Comparison of ENCODE assay signal across 8 cellular contexts in the genomic region with DNA sequence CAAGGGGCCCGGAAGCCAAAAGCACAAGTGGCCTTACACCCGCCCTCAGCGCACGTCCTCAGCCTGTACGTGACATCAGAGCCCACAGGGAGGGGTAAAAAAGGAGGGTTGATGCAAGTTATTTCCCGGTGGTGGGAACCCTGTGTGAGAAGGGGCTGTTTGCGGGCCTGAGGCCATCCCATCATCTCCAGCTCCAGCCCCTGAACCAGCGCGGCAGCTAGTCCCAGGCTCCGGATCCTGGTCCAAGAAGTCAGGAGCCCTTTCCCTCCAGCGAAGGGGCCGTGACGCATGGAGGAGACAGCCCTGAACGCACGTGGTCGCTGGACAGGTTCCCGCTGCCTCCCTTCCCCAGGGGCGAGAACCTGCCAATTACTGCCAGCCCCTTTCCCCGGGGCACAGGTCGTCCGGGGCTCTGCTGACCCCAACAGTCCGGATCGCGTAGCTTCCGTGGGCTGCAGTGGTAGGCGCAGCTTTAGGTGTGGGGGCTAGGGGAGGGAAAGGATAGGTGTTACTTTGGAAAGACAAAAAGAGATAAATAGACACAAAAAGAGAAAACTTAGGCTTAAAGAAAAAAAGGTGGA. TPM values are rescaled to one million over a fixed set of nuclear protein-coding genes. Genes with fewer than 3 reads are reported as not detected.
DNase-seq lines count a peak whose midpoint lies in the region; ATAC-seq and TF ChIP-seq lines count a peak whose summit lies in the region.

No MANE protein-coding gene starts in this region.

- H3K27me3 ChIP-seq in A673 (replicated peaks; ENCODE audit: insufficient read depth, low read depth, low read length, poor library complexity): peaks cover 81% of the 10 kb centered on the region
- H3K27me3 ChIP-seq in neutrophil: peaks cover 66% of the 10 kb centered on the region
- H3K27me3 ChIP-seq in vagina: no peaks in the 10 kb centered on the region

- TF ChIP-seq CTCF in A673 (conservative IDR thresholded peaks at IDR 0.05; ENCODE audit: low read depth, low read length) (no peak), LNCaP clone FGC (IDR thresholded peaks at IDR 0.05; ENCODE audit: control insufficient read depth, extremely low read depth, insufficient read depth) (no peak), foreskin fibroblast (IDR thresholded peaks at IDR 0.05; ENCODE audit: low read depth, low read length) (no peak), neutrophil (IDR thresholded peaks at IDR 0.05) (no peak), vagina (IDR thresholded peaks at IDR 0.05) (no peak)

- TF ChIP-seq POLR2A in GM18505 (IDR thresholded peaks at IDR 0.05; ENCODE audit: borderline replicate concordance, extremely low read depth, insufficient read depth, insufficient read length) (no peak), vagina (IDR thresholded peaks at IDR 0.05) (no peak)

- ATAC-seq in GM18505 (IDR thresholded peaks at IDR 0.05; ENCODE audit: unreplicated experiment) (peak; percentile 37), GM18909 (IDR thresholded peaks at IDR 0.05; ENCODE audit: poor library complexity, unreplicated experiment) (no peak)

- H3K27ac ChIP-seq in A673 (ENCODE audit: low read depth, low read length, poor library complexity, severe bottlenecking) (no peak overlapping the region), neutrophil (no peak overlapping the region), vagina (no peak overlapping the region)

- H3K36me3 ChIP-seq in A673 (ENCODE audit: insufficient read depth, low read length, poor library complexity, severe bottlenecking) (no peaks in the 10 kb centered on the region), neutrophil (no peaks in the 10 kb centered on the region), vagina (no peaks in the 10 kb centered on the region)

- CTCF ChIA-PET in A673 (lab: Charles Lee): no interaction called here

- intact Hi-C loops in A673 (cut with micrococcal nuclease; ENCODE audit: unreplicated experiment): no loop called here
- intact Hi-C loops in vagina (cut with DNase I): no loop called here

- POLR2A ChIA-PET in A673 (lab: Charles Lee; ENCODE audit: low non-redundant PET): no interaction called here

- BruUV-seq in A673 (replicated peaks; lab: Mats Ljungman, UMichigan): no TSS peak

- H3K9me3 ChIP-seq in A673 (ENCODE audit: low read depth, low read length, poor library complexity, severe bottlenecking): no peaks in the 10 kb centered on the region
- H3K9me3 ChIP-seq in neutrophil: no peaks in the 10 kb centered on the region
- H3K9me3 ChIP-seq in vagina: no peaks in the 10 kb centered on the region

- H3K4me3 ChIP-seq in A673 (ENCODE audit: low read depth, low read length, poor library complexity, severe bottlenecking): peak overlapping the region; percentile 40
- H3K4me3 ChIP-seq in LNCaP clone FGC (ENCODE audit: low read depth, low read length): peak overlapping the region; percentile 48
- H3K4me3 ChIP-seq in foreskin fibroblast (ENCODE audit: low read depth in 1 of 2, low read length in 2 of 2): peak overlapping the region; percentile 36 to 47
- H3K4me3 ChIP-seq in neutrophil (ENCODE audit: low read depth in 1 of 2, low read length in 1 of 2): peak overlapping the region; percentile 55 to 68
- peak overlapping the region; percentile 46 to 63 for H3K4me3 ChIP-seq in vagina

- peaks cover 31% of the 10 kb centered on the region for H3K4me1 ChIP-seq in A673 (ENCODE audit: insufficient read depth, low read length, poor library complexity, severe bottlenecking)
- peaks cover 43 to 45% of the 10 kb centered on the region in 2 experiments for H3K4me1 ChIP-seq in neutrophil (ENCODE audit: control insufficient read depth in 1 of 2, insufficient read depth in 1 of 2, low read depth in 1 of 2, low read length in 1 of 2)
- H3K4me1 ChIP-seq in vagina: peaks cover 38% of the 10 kb centered on the region

- DNase-seq in A673 (ENCODE audit: low spot score) (no peak), LNCaP clone FGC (ENCODE audit: low read depth) (no peak), foreskin fibroblast (peak in 1 of 2 donors; percentile 24), vagina (ENCODE audit: extremely low spot score in 2 of 2) (no peak)
- DNase-seq in activated CD8-positive, alpha-beta memory T cell treated with anti-CD3 and anti-CD28 coated beads, Interleukin-2, amount 50 U/mL, for 4 hours: peak; percentile 22

RNA-seq across cellular contexts. Expression of a gene that starts 1.3 kb away (rescaled TPM):
- total RNA-seq in A673 (2021) (0.26 TPM in 1 of 2 replicates, not detected in the other), vagina (not detected)
